Comparison of ENCODE assay signal across 8 cellular contexts in the genomic region with DNA sequence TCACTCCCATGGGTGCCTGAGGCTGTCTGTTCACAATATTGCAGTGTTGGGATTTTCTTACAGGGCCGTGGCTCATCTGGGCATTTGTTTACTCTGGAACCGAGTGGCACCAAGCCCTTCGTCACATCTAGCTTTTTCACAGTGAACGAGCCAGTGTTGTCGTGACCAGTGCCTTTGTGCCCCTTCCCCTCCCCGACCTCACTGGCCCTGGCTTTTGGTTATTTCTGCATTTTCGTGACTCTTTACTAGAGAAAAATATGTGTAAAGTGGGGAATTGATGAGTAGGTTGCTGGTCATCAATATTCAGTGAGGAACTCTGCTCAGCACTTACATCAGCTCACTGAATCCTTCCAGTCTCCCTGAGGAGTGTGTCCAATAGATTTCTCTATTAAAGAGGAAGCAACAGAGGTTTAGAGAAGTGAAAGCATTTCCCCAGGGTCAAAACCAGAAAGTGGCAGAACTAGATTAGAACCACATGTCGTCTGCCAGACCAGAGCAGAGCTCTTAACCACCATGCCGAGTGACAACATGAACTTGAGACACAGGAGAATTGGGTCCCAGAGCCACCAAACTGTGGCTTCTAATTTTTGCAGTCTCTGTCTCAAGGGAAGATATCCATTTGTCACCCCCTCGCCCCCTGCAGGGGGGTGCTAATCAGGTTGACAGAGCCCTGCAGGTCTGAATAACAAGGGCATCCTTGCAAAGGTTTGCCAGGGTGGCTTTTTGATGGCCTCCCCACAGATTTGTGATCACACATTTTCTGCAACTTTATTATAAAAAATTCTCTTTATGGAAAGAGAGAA.
DNase-seq lines count a peak whose midpoint lies in the region; ATAC-seq and TF ChIP-seq lines count a peak whose summit lies in the region.

No MANE protein-coding gene starts in this region.

- H3K4me3 Mint-ChIP-seq in stimulated activated effector memory CD8-positive, alpha-beta T cell treated with anti-CD3 and anti-CD28 coated beads, Interleukin-12 subunit alpha, Interleukin-12 subunit beta, amount 100 ng/mL, for 72 hours, result no peak overlapping the region

- no peak overlapping the region for H3K9ac ChIP-seq in adipocyte (ENCODE audit: low read length)

- no peaks in the 10 kb centered on the region for H3K9me3 ChIP-seq in adipocyte (ENCODE audit: control insufficient read depth, low read length)

- H3K36me3 Mint-ChIP-seq in stimulated activated effector memory CD8-positive, alpha-beta T cell treated with anti-CD3 and anti-CD28 coated beads, Interleukin-12 subunit alpha, Interleukin-12 subunit beta, amount 100 ng/mL, for 72 hours, result no peaks in the 10 kb centered on the region

- DNase-seq in HL-60 (ENCODE audit: low read depth in 1 of 2, low spot score in 1 of 2) (peak; percentile 17 to 64), adipocyte (ENCODE audit: low read depth) (peak; percentile 9), occipital lobe (lab: John Stamatoyannopoulos, UW) (peak; percentile 65), NCI-H82 (lab: John Stamatoyannopoulos, UW) (no peak), NCI-H1436 (lab: John Stamatoyannopoulos, UW) (no peak)
- DNase-seq in stimulated activated effector memory CD8-positive, alpha-beta T cell treated with anti-CD3 and anti-CD28 coated beads, Interleukin-12 subunit alpha, Interleukin-12 subunit beta, amount 100 ng/mL, for 72 hours (ENCODE audit: low spot score in 2 of 2), result no peak

- TF ChIP-seq CTCF in HL-60 (IDR thresholded peaks at IDR 0.05; ENCODE audit: insufficient read depth, low read length), result no peak

- peaks cover 9% of the 10 kb centered on the region for H3K4me1 ChIP-seq in adipocyte (ENCODE audit: control insufficient read depth, insufficient read depth, low read length)

- no peaks in the 10 kb centered on the region for H3K36me3 ChIP-seq in adipocyte (ENCODE audit: control insufficient read depth, insufficient read depth, low read length, severe bottlenecking)

- H3K9me3 Mint-ChIP-seq in stimulated activated effector memory CD8-positive, alpha-beta T cell treated with anti-CD3 and anti-CD28 coated beads, Interleukin-12 subunit alpha, Interleukin-12 subunit beta, amount 100 ng/mL, for 72 hours, result no peaks in the 10 kb centered on the region

- no peak overlapping the region for H3K27ac Mint-ChIP-seq in stimulated activated effector memory CD8-positive, alpha-beta T cell treated with anti-CD3 and anti-CD28 coated beads, Interleukin-12 subunit alpha, Interleukin-12 subunit beta, amount 100 ng/mL, for 72 hours

- ATAC-seq in GM19043 (IDR thresholded peaks at IDR 0.05; ENCODE audit: low read depth, unreplicated experiment) (peak; percentile 70), HG03280 (IDR thresholded peaks at IDR 0.05; ENCODE audit: unreplicated experiment) (no peak)
- no peak for ATAC-seq in stimulated activated effector memory CD8-positive, alpha-beta T cell treated with anti-CD3 and anti-CD28 coated beads, Interleukin-12 subunit alpha, Interleukin-12 subunit beta, amount 100 ng/mL, for 72 hours

- H3K4me3 ChIP-seq in HL-60 (replicated peaks; ENCODE audit: insufficient read depth, low read length) (no peak overlapping the region), adipocyte (ENCODE audit: low read length) (no peak overlapping the region)

- H3K4me1 Mint-ChIP-seq in stimulated activated effector memory CD8-positive, alpha-beta T cell treated with anti-CD3 and anti-CD28 coated beads, Interleukin-12 subunit alpha, Interleukin-12 subunit beta, amount 100 ng/mL, for 72 hours, result no peaks in the 10 kb centered on the region

- H3K27ac ChIP-seq in HL-60 (replicated peaks), result no peak overlapping the region

- H3K27me3 ChIP-seq in HL-60 (ENCODE audit: insufficient read depth, poor library complexity, severe bottlenecking) (peaks cover 2% of the 10 kb centered on the region), adipocyte (replicated peaks; ENCODE audit: control insufficient read depth, insufficient read depth, low read length) (peaks cover 8% of the 10 kb centered on the region)

Comparison
In these comparisons a context has a peak if more than half of its experiments do, and no peak if none do; other contexts are left out.
1. DNase-seq: peak in HL-60 (2 of 2), adipocyte (single experiment) and occipital lobe (single experiment); none in stimulated activated effector memory CD8-positive, alpha-beta T cell treated with anti-CD3 and anti-CD28 coated beads, Interleukin-12 subunit alpha, Interleukin-12 subunit beta, amount 100 ng/mL, for 72 hours (0 of 2), NCI-H82 (single experiment) and NCI-H1436 (single experiment).